ENCODE assay signal across 23 cellular contexts in genomic region chr3:135213213-135213612, GRCh38.
"Had no signal": no experiment of that assay in that cellular context is flagged by ENCODE, and none has a peak within 500 bp of the region (broad histone marks: within the 10 kb centered on the region; RNA-seq: fewer than 3 reads in every experiment).

No MANE protein-coding gene starts in this region.

- H3K27ac ChIP-seq: heart right ventricle, hepatocyte, lower lobe of right lung, ovary, sigmoid colon, tibial nerve, vagina had no signal

- H3K9me3 ChIP-seq: heart right ventricle, lower lobe of right lung, ovary, sigmoid colon, tibial nerve, vagina had no signal

- H2AFZ ChIP-seq: hepatocyte had no signal

- DNase-seq: heart right ventricle; islet precursor cell; left ventricle myocardium superior; lower lobe of right lung; mammary epithelial cell; mesenchymal stem cell; naive thymus-derived CD8-positive, alpha-beta T cell; ovary; retina; right cardiac atrium; sigmoid colon; stimulated activated CD4-positive, alpha-beta T cell treated with anti-CD3 and anti-CD28 coated beads, Interleukin-1b, Interleukin-23, amount 100 ng/mL, for 48 hours; stimulated activated CD4-positive, alpha-beta T cell treated with anti-CD3 and anti-CD28 coated beads, Interleukin-2, amount 100 ng/mL, for 48 hours; stimulated activated CD4-positive, alpha-beta T cell treated with anti-CD3 and anti-CD28 coated beads, Interleukin-4, amount 100 ng/mL, for 4 hours; stimulated activated CD8-positive, alpha-beta memory T cell treated with anti-CD3 and anti-CD28 coated beads, Interleukin-4, amount 100 ng/mL, for 48 hours; stimulated activated naive CD4-positive, alpha-beta T cell treated with Interleukin-2 at 50 U/mL for 16 hours; stimulated activated naive CD8-positive, alpha-beta T cell treated with anti-CD3 and anti-CD28 coated beads, Interleukin-15, amount 100 ng/mL, for 72 hours; substantia nigra had no signal

- H3K4me3 ChIP-seq: heart right ventricle, hepatocyte, lower lobe of right lung, ovary, sigmoid colon, smooth muscle cell, tibial nerve, vagina had no signal

- H3K27me3 ChIP-seq: heart right ventricle, hepatocyte, ovary, sigmoid colon, tibial nerve, vagina had no signal

- H3K36me3 ChIP-seq: heart right ventricle, lower lobe of right lung, ovary, sigmoid colon, tibial nerve, vagina had no signal

- ATAC-seq: lower lobe of right lung; naive thymus-derived CD8-positive, alpha-beta T cell; stimulated activated memory B cell treated with anti-CD40 and anti-IgM and Interleukin-4, amounts not matched to agents 10 μg/mL and 1 μg/mL and 100 μg/mL, for 72 hours; stimulated activated naive CD8-positive, alpha-beta T cell treated with anti-CD3 and anti-CD28 coated beads, Interleukin-15, amount 100 ng/mL, for 72 hours had no signal

- H3K4me2 ChIP-seq: hepatocyte, smooth muscle cell had no signal

- H3K4me1 ChIP-seq: lower lobe of right lung, sigmoid colon, tibial nerve, vagina had no signal

- H3K79me2 ChIP-seq: hepatocyte had no signal
